Comparison of ENCODE assay signal across 15 cellular contexts in the genomic region with DNA sequence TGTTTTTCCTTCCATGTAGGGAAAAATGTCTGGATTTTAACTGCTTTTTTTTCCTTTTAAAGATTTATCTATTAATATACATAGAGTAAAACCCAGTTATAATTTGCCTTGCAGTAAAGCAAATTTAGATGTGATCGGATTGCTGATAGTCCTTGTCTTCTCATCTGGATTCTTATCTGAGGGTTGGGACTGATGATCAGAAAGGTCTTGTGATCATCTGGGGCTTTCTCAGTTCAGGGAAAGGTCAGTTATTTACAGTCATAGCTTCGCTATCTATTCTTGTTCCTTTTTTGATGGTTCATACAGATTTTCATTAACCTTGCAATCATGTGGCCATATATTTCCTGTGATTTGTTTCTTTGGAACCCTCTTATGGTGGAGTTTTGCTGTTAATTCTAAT.
DNase-seq lines count a peak whose midpoint lies in the region; ATAC-seq and TF ChIP-seq lines count a peak whose summit lies in the region.
"Had no signal": no experiment of that assay in that cellular context is flagged by ENCODE, and none has a peak within 500 bp of the region (broad histone marks: within the 10 kb centered on the region; RNA-seq: fewer than 3 reads in every experiment).

No MANE protein-coding gene starts in this region.

- intact Hi-C loops in uterus (cut with DNase I; ENCODE audit: low total_unique reads): no loop called here

- ATAC-seq in GM18909 (IDR thresholded peaks at IDR 0.05; ENCODE audit: poor library complexity, unreplicated experiment) (peak; percentile 75), HG02763 (IDR thresholded peaks at IDR 0.05; ENCODE audit: unreplicated experiment) (peak; percentile 67)
- ATAC-seq: activated CD4-positive, CD25-positive, alpha-beta regulatory T cell treated with anti-CD3 and anti-CD28 coated beads, Interleukin-2, amount 50 U/mL, for 24 hours; effector memory CD8-positive, alpha-beta T cell had no signal

- H3K9me3 ChIP-seq in SJSA1 (replicated peaks): no peaks in the 10 kb centered on the region
- H3K9me3 ChIP-seq in uterus: no peaks in the 10 kb centered on the region

- peak; percentile 38 for DNase-seq in CD1c-positive myeloid dendritic cell (ENCODE audit: extremely low spot score)
- DNase-seq in SJSA1 (ENCODE audit: low read depth in 1 of 2, low spot score in 2 of 2): no peak
- no peak for DNase-seq in T1000 (lab: John Stamatoyannopoulos, UW)
- no peak for DNase-seq in NCI-H2081 treated with DMSO at 0.1 percent for 48 hours (lab: John Stamatoyannopoulos, UW)
- DNase-seq in stimulated activated CD4-positive, alpha-beta T cell treated with anti-CD3 and anti-CD28 coated beads, Interleukin-2, amount 100 ng/mL, for 24 hours: no peak
- DNase-seq in uterus: no peak
- DNase-seq: ACHN; activated T-cell treated with anti-CD3 and anti-CD28 coated beads, Interleukin-2, amount 50 U/mL, for 24 hours; effector memory CD8-positive, alpha-beta T cell; glutamatergic neuron; NCI-H1417 treated with DMSO at 0.1 percent for 48 hours; NCI-H82 had no signal

- peaks cover 31% of the 10 kb centered on the region for H3K4me1 ChIP-seq in SJSA1 (replicated peaks)
- H3K4me1 ChIP-seq in uterus: no peaks in the 10 kb centered on the region

- H3K27me3 ChIP-seq in SJSA1 (replicated peaks): no peaks in the 10 kb centered on the region
- no peaks in the 10 kb centered on the region for H3K27me3 ChIP-seq in uterus

- no peak for TF ChIP-seq POLR2A in uterus (IDR thresholded peaks at IDR 0.05)

- TF ChIP-seq CTCF in uterus (IDR thresholded peaks at IDR 0.05): no peak

- H3K4me3 ChIP-seq in SJSA1 (no peak overlapping the region), uterus (no peak overlapping the region)

- peaks cover 22% of the 10 kb centered on the region for H3K36me3 ChIP-seq in SJSA1
- no peaks in the 10 kb centered on the region for H3K36me3 ChIP-seq in uterus

- H3K27ac ChIP-seq in SJSA1: peak overlapping the region; percentile 81; the same call in 1 of the 2 replicates
- H3K27ac ChIP-seq in uterus: no peak overlapping the region
